38 cellular contexts compared by ENCODE assay signal in the genomic region with DNA sequence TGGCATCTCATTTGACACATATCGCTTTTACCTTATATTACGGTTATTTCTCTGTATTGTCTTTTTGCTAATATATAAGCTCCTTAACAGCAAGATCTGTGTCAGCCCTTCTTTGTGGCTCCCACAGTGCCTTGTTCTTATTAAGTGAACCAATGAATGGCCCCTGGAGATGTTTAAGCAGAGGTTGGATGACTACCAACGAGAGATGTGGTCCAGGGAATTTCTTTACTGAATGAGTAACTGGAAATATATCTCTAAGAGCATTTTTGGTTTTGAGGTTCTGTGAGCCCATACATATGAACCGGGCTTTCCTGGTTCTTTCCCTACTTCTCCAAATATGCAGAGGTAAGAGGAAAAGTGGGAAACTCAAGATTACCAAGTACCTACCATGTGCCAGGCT. TPM values are rescaled to one million over a fixed set of nuclear protein-coding genes. Genes with fewer than 3 reads are reported as not detected.
DNase-seq lines count a peak whose midpoint lies in the region; ATAC-seq and TF ChIP-seq lines count a peak whose summit lies in the region.
"Had no signal": no experiment of that assay in that cellular context is flagged by ENCODE, and none has a peak within 500 bp of the region (broad histone marks: within the 10 kb centered on the region; RNA-seq: fewer than 3 reads in every experiment).

No MANE protein-coding gene starts in this region.

- H3K4me3 ChIP-seq in astrocyte of the spinal cord (ENCODE audit: low read depth, low read length) = no peak overlapping the region
- H3K4me3 ChIP-seq: GM23338, heart right ventricle had no signal

- ATAC-seq in GM18868 (IDR thresholded peaks at IDR 0.05; ENCODE audit: unreplicated experiment) = no peak
- ATAC-seq: effector memory CD8-positive, alpha-beta T cell; foreskin keratinocyte; GM23338; heart right ventricle; left cardiac atrium; natural killer cell treated with Interleukin-12 subunit alpha and Interleukin-12 subunit beta and Interleukin-15 and Interleukin-18, amount 100 ng/mL, for 72 hours; T-cell had no signal

- no peak for TF ChIP-seq CTCF in HFFc6 (IDR thresholded peaks at IDR 0.05)
- no peak for TF ChIP-seq CTCF in astrocyte of the spinal cord (IDR thresholded peaks at IDR 0.05; ENCODE audit: low read depth, low read length)

- H3K4me3 Mint-ChIP-seq in HFFc6 = no peak overlapping the region
- H3K4me3 Mint-ChIP-seq: activated CD4-positive, alpha-beta T cell treated with anti-CD3 and anti-CD28 coated beads, Interleukin-2, amount 10 ng/mL, durations not matched to agents 24 days and 14 days; activated naive CD8-positive, alpha-beta T cell; CD4-positive, alpha-beta T cell; effector memory CD8-positive, alpha-beta T cell; GM23338; natural killer cell treated with Interleukin-12 subunit alpha and Interleukin-12 subunit beta and Interleukin-15 and Interleukin-18, amount 100 ng/mL, for 72 hours; T-cell; type B pancreatic cell had no signal

- H3K27ac Mint-ChIP-seq in HFFc6 = no peak overlapping the region
- H3K27ac Mint-ChIP-seq: activated CD4-positive, alpha-beta T cell treated with anti-CD3 and anti-CD28 coated beads, Interleukin-2, amount 10 ng/mL, durations not matched to agents 24 days and 14 days; activated naive CD8-positive, alpha-beta T cell; CD4-positive, alpha-beta T cell; effector memory CD8-positive, alpha-beta T cell; GM23338; natural killer cell treated with Interleukin-12 subunit alpha and Interleukin-12 subunit beta and Interleukin-15 and Interleukin-18, amount 100 ng/mL, for 72 hours; T-cell; type B pancreatic cell had no signal

- peak; percentile 59 for DNase-seq in ACHN
- peak; percentile 39 for DNase-seq in HFFc6
- peak; percentile 50 for DNase-seq in astrocyte of the spinal cord (ENCODE audit: low read depth, low spot score)
- peak; percentile 3 for DNase-seq in kidney glomerular epithelial cell (lab: John Stamatoyannopoulos, UW)
- DNase-seq in activated CD4-positive, alpha-beta T cell treated with anti-CD3 and anti-CD28 coated beads, Interleukin-2, amount 50 U/mL, for 48 hours = no peak
- DNase-seq in HUDEP-2 (lab: John Stamatoyannopoulos, UW; ENCODE audit: unreplicated experiment in 76 of 76) = no peak
- DNase-seq in germinal center (ENCODE audit: low spot score) = no peak
- DNase-seq: 8988T; activated CD4-positive, alpha-beta T cell treated with anti-CD3 and anti-CD28 coated beads, Interleukin-2, amount 10 ng/mL, durations not matched to agents 24 days and 14 days; activated effector memory CD4-positive, alpha-beta T cell treated with anti-CD3 and anti-CD28 coated beads, Interleukin-2, amount 50 U/mL, for 16 hours; activated T-cell treated with anti-CD3 and anti-CD28 coated beads, Interleukin-2, amount 50 U/mL, for 1 hour; anterior cingulate cortex; CD4-positive, alpha-beta T cell; central memory CD4-positive, alpha-beta T cell; effector memory CD8-positive, alpha-beta T cell; foreskin keratinocyte; heart right ventricle; KG1; left cardiac atrium; NCI-H1417 treated with DMSO at 0.1 percent for 48 hours; NCI-H2081 treated with DMSO at 0.1 percent for 48 hours; NCI-H2227 treated with DMSO at 0.1 percent for 48 hours; NCI-H526; OCI-M1; stimulated activated CD4-positive, alpha-beta T cell treated with anti-CD3 and anti-CD28 coated beads, Interleukin-15, amount 100 ng/mL, for 24 hours; stimulated activated CD4-positive, alpha-beta T cell treated with anti-CD3 and anti-CD28 coated beads, Interleukin-4, amount 100 ng/mL, for 4 hours; T-cell had no signal

- no peaks in the 10 kb centered on the region for H3K36me3 Mint-ChIP-seq in HFFc6 (ENCODE audit: low read depth)
- H3K36me3 Mint-ChIP-seq: activated naive CD8-positive, alpha-beta T cell; natural killer cell treated with Interleukin-12 subunit alpha and Interleukin-12 subunit beta and Interleukin-15 and Interleukin-18, amount 100 ng/mL, for 72 hours; T-cell; type B pancreatic cell had no signal

- peaks cover 45% of the 10 kb centered on the region for H3K27me3 Mint-ChIP-seq in HFFc6 (ENCODE audit: insufficient read depth)

- no peaks in the 10 kb centered on the region for H3K9me3 Mint-ChIP-seq in HFFc6
- H3K9me3 Mint-ChIP-seq: activated CD4-positive, alpha-beta T cell treated with anti-CD3 and anti-CD28 coated beads, Interleukin-2, amount 10 ng/mL, durations not matched to agents 24 days and 14 days; CD4-positive, alpha-beta T cell; effector memory CD8-positive, alpha-beta T cell; GM23338; natural killer cell treated with Interleukin-12 subunit alpha and Interleukin-12 subunit beta and Interleukin-15 and Interleukin-18, amount 100 ng/mL, for 72 hours; T-cell; type B pancreatic cell had no signal

- H3K4me1 Mint-ChIP-seq in HFFc6 (ENCODE audit: low read depth) = peaks cover 15% of the 10 kb centered on the region

- in situ Hi-C loops in ACHN (cut with HindIII; ENCODE audit: low pct_ligation_motif_present, low pct_unique_long_range_greater_than_20kb, low sequenced_read_pairs) = no loop called here
- in situ Hi-C loops in astrocyte of the spinal cord (cut with HindIII; ENCODE audit: low sequenced_read_pairs) = no loop called here

RNA-seq across cellular contexts. Expression of a gene that starts 23.5 kb away (rescaled TPM):
- total RNA-seq in HFFc6 (2021; fragmentation: NEBNext Ultra II Directional; extraction: Animal tissue kit (Norgen Biotek cat#: 25700)) = 10 to 100 TPM; 77.3 to 99.3 (median 87.2) TPM

RNA-seq across cellular contexts. Expression of a gene that starts 27.9 kb away (rescaled TPM):
- 100 to 1,000 TPM; 257 to 366 (median 308) TPM for total RNA-seq in HFFc6 (2021; fragmentation: NEBNext Ultra II Directional; extraction: Animal tissue kit (Norgen Biotek cat#: 25700))

RNA-seq across cellular contexts. Expression of a gene that starts 48.0 kb away (rescaled TPM):
- total RNA-seq in HFFc6 (2021; fragmentation: NEBNext Ultra II Directional; extraction: Animal tissue kit (Norgen Biotek cat#: 25700)) = not detected
- total RNA-seq: activated CD4-positive, alpha-beta T cell treated with anti-CD3 and anti-CD28 coated beads, Interleukin-2, amount 10 ng/mL, durations not matched to agents 24 days and 14 days; activated CD8-positive, alpha-beta memory T cell treated with anti-CD3 and anti-CD28 coated beads for 36 hours; CD4-positive, alpha-beta T cell; epithelial cell of proximal tubule; foreskin keratinocyte; GM23338; lung microvascular endothelial cell; mucosa of gallbladder; natural killer cell treated with Interleukin-12 subunit alpha and Interleukin-12 subunit beta and Interleukin-15 and Interleukin-18, amount 100 ng/mL, for 72 hours; osteoblast; subcutaneous adipose tissue; T-cell had no signal

Comparison
In these comparisons a context has a peak if more than half of its experiments do, and no peak if none do; other contexts are left out.
1. DNase-seq: peak in ACHN (single experiment), HFFc6 (single experiment), astrocyte of the spinal cord (single experiment) and kidney glomerular epithelial cell (single experiment); none in activated CD4-positive, alpha-beta T cell treated with anti-CD3 and anti-CD28 coated beads, Interleukin-2, amount 50 U/mL, for 48 hours (0 of 2), HUDEP-2 (0 of 76) and germinal center (single experiment).